In genomic region chr12:63151898-63152700, GRCh38 we compare ENCODE assay signal across 9 cellular contexts. TPM values are rescaled to one million over a fixed set of nuclear protein-coding genes. Genes with fewer than 3 reads are reported as not detected.
A peak's percentile ranks its signal among the peaks of the same experiment; 100 is the strongest.
DNase-seq lines count a peak whose midpoint lies in the region; ATAC-seq and TF ChIP-seq lines count a peak whose summit lies in the region.
"Had no signal": no experiment of that assay in that cellular context is flagged by ENCODE, and none has a peak within 500 bp of the region (broad histone marks: within the 10 kb centered on the region; RNA-seq: fewer than 3 reads in every experiment).

No MANE protein-coding gene starts in this region.

- no peak for TF ChIP-seq POLR2A in esophagus squamous epithelium (IDR thresholded peaks at IDR 0.05)

- H3K27ac ChIP-seq in SK-N-SH (ENCODE audit: low read depth in 2 of 2, low read length in 1 of 2) (no peak overlapping the region), esophagus squamous epithelium (peak overlapping the region in 3 of 4 donors; percentile 4 to 69 (median 33))

- no peaks in the 10 kb centered on the region for H3K9me2 ChIP-seq in SK-N-SH

- peaks cover 40% of the 10 kb centered on the region for H3K27me3 ChIP-seq in SK-N-SH (ENCODE audit: insufficient read depth)
- H3K27me3 ChIP-seq in esophagus squamous epithelium = peaks cover 0 to 84% (median 7%) of the 10 kb centered on the region in 4 donors

- no peak overlapping the region for H3K9ac ChIP-seq in SK-N-SH

- peak; percentile 81 for TF ChIP-seq CTCF in SK-N-SH (IDR thresholded peaks at IDR 0.05)
- TF ChIP-seq CTCF in esophagus squamous epithelium (IDR thresholded peaks at IDR 0.05) = peak in 5 of 6 experiments; percentile 29 to 57 (median 50)

- H3K4me2 ChIP-seq in SK-N-SH = peak overlapping the region; percentile 59

- CTCF ChIA-PET in SK-N-SH (lab: Yijun Ruan, JAX) = interaction anchor here (0.5 to 2.5 kb wide), 18 partner anchors 9 to 1208 kb away, joined by 3 to 15 read pairs (median 3); no protein-coding TSS in a partner anchor

- H4K20me1 ChIP-seq in SK-N-SH (ENCODE audit: insufficient read depth) = no peaks in the 10 kb centered on the region

- POLR2A ChIA-PET in SK-N-SH (lab: Yijun Ruan, JAX) = no interaction called here

- H3K4me3 ChIP-seq in SK-N-SH (ENCODE audit: low read depth in 2 of 2, low read length in 1 of 2) (peak overlapping the region; percentile 14 to 55; a peak in 2 of 4 replicates), esophagus squamous epithelium (peak overlapping the region in 3 of 4 donors; percentile 35 to 58 (median 45))

- H3K9me3 ChIP-seq in SK-N-SH = no peaks in the 10 kb centered on the region
- no peaks in the 10 kb centered on the region for H3K9me3 ChIP-seq in esophagus squamous epithelium

- under 1% methylated on average over 19 of the region's 24 CpGs for WGBS in SK-N-SH (ENCODE audit: low lambda C conversion rate)
- 9 to 14% methylated on average over 13 to 15 of the region's 24 CpGs for WGBS in esophagus squamous epithelium, 2 donors

- peak; percentile 6 for DNase-seq in NOMO-1 treated with dmso at 0.1 percent for 144 hours (lab: John Stamatoyannopoulos, UW; ENCODE audit: unreplicated experiment)
- DNase-seq in NOMO-1 treated with DMSO at 0.1 percent for 48 hours (lab: John Stamatoyannopoulos, UW; ENCODE audit: unreplicated experiment) = no peak
- DNase-seq in LoVo (ENCODE audit: low spot score) = peak; percentile 64
- DNase-seq in SK-N-SH = peak; percentile 61
- no peak for DNase-seq in esophagus squamous epithelium (lab: John Stamatoyannopoulos, UW)
- peak; percentile 24 for DNase-seq in mucosa of gallbladder (ENCODE audit: low spot score)
- DNase-seq in stimulated activated naive CD4-positive, alpha-beta T cell treated with Interleukin-2 at 50 U/mL for 16 hours (lab: John Stamatoyannopoulos, UW) = no peak

- intact Hi-C loops in esophagus squamous epithelium (cut with DNase I) = no loop called here

- peak; percentile 57 for ATAC-seq in GM21825 (IDR thresholded peaks at IDR 0.05; ENCODE audit: unreplicated experiment)

- TF ChIP-seq EP300 in SK-N-SH (IDR thresholded peaks at IDR 0.05; ENCODE audit: borderline replicate concordance in 1 of 2, low read depth in 1 of 2, low read length in 1 of 2) = no peak

- TF ChIP-seq RAD21 in SK-N-SH (IDR thresholded peaks at IDR 0.05; ENCODE audit: low read length) = peak; percentile 29; the same call in 1 of the 2 replicates

- H3F3A ChIP-seq in SK-N-SH (replicated peaks; ENCODE audit: insufficient read depth) = no peaks in the 10 kb centered on the region

- H3K36me3 ChIP-seq in SK-N-SH (replicated peaks in 1 of 2; ENCODE audit: control insufficient read depth in 1 of 2, insufficient read depth in 2 of 2, low read length in 1 of 2) (no peaks in the 10 kb centered on the region), esophagus squamous epithelium (no peaks in the 10 kb centered on the region)

- H2AFZ ChIP-seq in SK-N-SH (ENCODE audit: low read depth) = 0 out of 2 replicates have a peak overlapping the region, but pooled peaks have one; percentile 18

- H3K4me1 ChIP-seq in SK-N-SH (ENCODE audit: control insufficient read depth in 1 of 2, insufficient read depth in 2 of 2, low read depth in 1 of 2, low read length in 1 of 2) (no peaks in the 10 kb centered on the region; a peak in 1 of 4 replicates), esophagus squamous epithelium (peaks cover 3 to 27% (median 6%) of the 10 kb centered on the region in 3 donors)

- no peaks in the 10 kb centered on the region for H3K79me2 ChIP-seq in SK-N-SH (ENCODE audit: insufficient read depth)

TF ChIP-seq in SK-N-SH, 30 proteins besides CTCF, POLR2A, EP300 and RAD21:
- 0 out of 2 replicates have a peak, but pooled peaks have one; percentile 34 for TF ChIP-seq EZH2phosphoT487 (IDR thresholded peaks at IDR 0.05; ENCODE audit: borderline replicate concordance, low read depth)
- TF ChIP-seq SIN3A (IDR thresholded peaks at IDR 0.05; ENCODE audit: borderline replicate concordance, low read depth, low read length) = no peak

RNA-seq across cellular contexts. Expression of gene AVPR1A, which starts 1.1 kb away (rescaled TPM):
- not detected in 2 replicates for polyA plus RNA-seq in SK-N-SH (2012; rRNA removed)
- polyA plus RNA-seq in SK-N-SH (2012; cell fraction: cytosol; rRNA removed) = not detected in 2 replicates
- not detected in 2 replicates for polyA plus RNA-seq in SK-N-SH (2012; cell fraction: nucleus; rRNA removed)
- total RNA-seq in esophagus squamous epithelium (1 to 10 TPM in 3 of 4 donors, under 1 TPM in 1; 0.87 to 2.8 (median 1.6) TPM), mucosa of gallbladder (0.98 TPM)
- polyA plus RNA-seq: CD4-positive, CD25-positive, alpha-beta regulatory T cell had no signal

Comparison
In these comparisons a context has a peak if more than half of its experiments do, and no peak if none do; other contexts are left out.
1. DNase-seq: peak in NOMO-1 treated with dmso at 0.1 percent for 144 hours (single experiment), LoVo (single experiment), SK-N-SH (single experiment) and mucosa of gallbladder (single experiment); none in NOMO-1 treated with DMSO at 0.1 percent for 48 hours (single experiment), esophagus squamous epithelium (single experiment) and stimulated activated naive CD4-positive, alpha-beta T cell treated with Interleukin-2 at 50 U/mL for 16 hours (single experiment).
2. H3K27ac ChIP-seq: peak in esophagus squamous epithelium (3 of 4); none in SK-N-SH (0 of 2).